ENCODE assay signal across 31 cellular contexts in genomic region chr10:8319704-8320103, GRCh38.
"Had no signal": no experiment of that assay in that cellular context is flagged by ENCODE, and none has a peak within 500 bp of the region (broad histone marks: within the 10 kb centered on the region; RNA-seq: fewer than 3 reads in every experiment).

No MANE protein-coding gene starts in this region.

- H3K4me1 Mint-ChIP-seq: activated naive CD4-positive, alpha-beta T cell treated with anti-CD3 and anti-CD28 coated beads, Interleukin-2, amount 50 U/mL, for 24 hours had no signal

- H3K4me3 ChIP-seq: ascending aorta, body of pancreas, breast epithelium, Peyer's patch had no signal

- H3K27ac ChIP-seq: ascending aorta, body of pancreas, breast epithelium, KMS-11, Peyer's patch, WERI-Rb-1 had no signal

- H3K36me3 Mint-ChIP-seq: activated naive CD4-positive, alpha-beta T cell treated with anti-CD3 and anti-CD28 coated beads, Interleukin-2, amount 50 U/mL, for 24 hours had no signal

- DNase-seq: activated CD4-positive, alpha-beta memory T cell treated with anti-CD3 and anti-CD28 coated beads, Interleukin-2, amount 10 ng/mL, durations not matched to agents 7 days and 5 days; activated CD4-positive, alpha-beta T cell treated with anti-CD3 and anti-CD28 coated beads for 1 hour; activated CD4-positive, alpha-beta T cell treated with anti-CD3 and anti-CD28 coated beads for 48 hours; activated CD4-positive, CD25-positive, alpha-beta regulatory T cell; activated gamma-delta T cell; activated naive CD4-positive, alpha-beta T cell treated with Interleukin-2 at 50 U/mL for 16 hours; activated naive CD8-positive, alpha-beta T cell treated with anti-CD3 and anti-CD28 coated beads, Interleukin-2, amount 10 ng/mL, durations not matched to agents 7 days and 5 days; activated T-cell treated with anti-CD3 and anti-CD28 coated beads, Interleukin-2, amount 50 U/mL, for 1 hour; amygdala; body of pancreas; caudate nucleus; cerebellar nuclear complex; NCI-H1105 treated with DMSO at 0.1 percent for 48 hours; NCI-H1436; NCI-H1694; NCI-H1930; NCI-H345; NCI-H524 treated with DMSO at 0.1 percent for 48 hours; PC-3; Peyer's patch; Right ventricle myocardium superior; RPMI8226; SW 1271; T-helper 1 cell; T1000; WERI-Rb-1 had no signal

- H3K4me2 ChIP-seq: KMS-11 had no signal

- H3K36me3 ChIP-seq: ascending aorta, breast epithelium, Peyer's patch, WERI-Rb-1 had no signal

- ATAC-seq: body of pancreas, PC-3 had no signal

- H3K9me3 Mint-ChIP-seq: activated naive CD4-positive, alpha-beta T cell treated with anti-CD3 and anti-CD28 coated beads, Interleukin-2, amount 50 U/mL, for 24 hours had no signal

- H3K27me3 ChIP-seq: ascending aorta, body of pancreas, breast epithelium, Peyer's patch had no signal

- H3K4me3 Mint-ChIP-seq: activated CD4-positive, alpha-beta memory T cell treated with anti-CD3 and anti-CD28 coated beads, Interleukin-2, amount 10 ng/mL, durations not matched to agents 7 days and 5 days; activated naive CD4-positive, alpha-beta T cell treated with anti-CD3 and anti-CD28 coated beads, Interleukin-2, amount 50 U/mL, for 24 hours; activated naive CD8-positive, alpha-beta T cell treated with anti-CD3 and anti-CD28 coated beads, Interleukin-2, amount 10 ng/mL, durations not matched to agents 7 days and 5 days had no signal

- H3K27me3 Mint-ChIP-seq: activated CD4-positive, alpha-beta memory T cell treated with anti-CD3 and anti-CD28 coated beads, Interleukin-2, amount 10 ng/mL, durations not matched to agents 7 days and 5 days; activated naive CD4-positive, alpha-beta T cell treated with anti-CD3 and anti-CD28 coated beads, Interleukin-2, amount 50 U/mL, for 24 hours had no signal

- H3K9ac ChIP-seq: KMS-11 had no signal

- H3K4me1 ChIP-seq: ascending aorta, body of pancreas, breast epithelium, Peyer's patch had no signal

- H3K9me3 ChIP-seq: ascending aorta, body of pancreas, breast epithelium, Peyer's patch had no signal

- H3K27ac Mint-ChIP-seq: activated CD4-positive, alpha-beta memory T cell treated with anti-CD3 and anti-CD28 coated beads, Interleukin-2, amount 10 ng/mL, durations not matched to agents 7 days and 5 days; activated naive CD4-positive, alpha-beta T cell treated with anti-CD3 and anti-CD28 coated beads, Interleukin-2, amount 50 U/mL, for 24 hours; activated naive CD8-positive, alpha-beta T cell treated with anti-CD3 and anti-CD28 coated beads, Interleukin-2, amount 10 ng/mL, durations not matched to agents 7 days and 5 days; activated T-helper 2 cell treated with anti-CD3 and anti-CD28 coated beads, Interferon-gamma antibody, Interleukin-2, Interleukin-4, amounts not matched to agents 10 μg/mL and 5 μg/mL and 100 μg/mL, durations not matched to agents 14 hours and 24 hours and 36 hours had no signal
